Comparison of ENCODE assay signal across 9 cellular contexts in the genomic region with DNA sequence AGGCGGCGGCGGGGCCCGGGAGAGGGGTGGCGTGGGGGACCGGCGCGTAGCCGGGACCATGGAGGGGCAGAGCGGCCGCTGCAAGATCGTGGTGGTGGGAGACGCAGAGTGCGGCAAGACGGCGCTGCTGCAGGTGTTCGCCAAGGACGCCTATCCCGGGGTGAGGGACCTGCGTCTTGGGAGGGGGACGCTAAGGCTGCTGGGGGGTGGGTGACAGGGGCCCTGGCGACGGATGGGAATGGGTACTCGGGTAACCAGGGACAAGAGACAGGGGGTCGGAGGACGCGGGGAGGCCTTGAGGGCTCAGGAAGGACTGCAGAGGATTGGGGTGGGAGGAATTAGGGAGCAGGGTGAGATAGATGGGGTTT. TPM values are rescaled to one million over a fixed set of nuclear protein-coding genes. Genes with fewer than 3 reads are reported as not detected.
A peak's percentile ranks its signal among the peaks of the same experiment; 100 is the strongest.
DNase-seq lines count a peak whose midpoint lies in the region; ATAC-seq, FAIRE-seq and TF ChIP-seq lines count a peak whose summit lies in the region.
"Had no signal": no experiment of that assay in that cellular context is flagged by ENCODE, and none has a peak within 500 bp of the region (broad histone marks: within the 10 kb centered on the region; RNA-seq: fewer than 3 reads in every experiment).

No MANE protein-coding gene starts in this region.

- H3K9ac ChIP-seq in SK-N-MC (ENCODE audit: insufficient read length) (no peak overlapping the region), fibroblast of lung (ENCODE audit: insufficient read depth, low read length) (no peak overlapping the region)

- H3K4me3 ChIP-seq in DOHH2 (ENCODE audit: low read length) (peak overlapping the region; percentile 27; the same call in 1 of the 2 replicates), SK-N-MC (peak overlapping the region; percentile 42; the same call in 1 of the 2 replicates), fibroblast of lung (replicated peaks in 1 of 4; ENCODE audit: control extremely low read depth in 1 of 4, insufficient read depth in 1 of 4, low read depth in 3 of 4, low read length in 4 of 4) (peak overlapping the region in 1 of 4 experiments; percentile 42)
- H3K4me3 ChIP-seq: mucosa of descending colon had no signal

- no peak overlapping the region for H2AFZ ChIP-seq in fibroblast of lung (ENCODE audit: low read length)

- no peaks in the 10 kb centered on the region for H3K9me2 ChIP-seq in DOHH2 (replicated peaks; ENCODE audit: control insufficient read depth, low read length)

- DNase-seq in SK-N-MC (ENCODE audit: low read depth, low spot score): no peak
- no peak for DNase-seq in fibroblast of lung (ENCODE audit: low read depth in 2 of 2)
- peak; percentile 74 for DNase-seq in sciatic nerve (ENCODE audit: low spot score)
- DNase-seq in stimulated activated CD4-positive, alpha-beta T cell treated with anti-CD3 and anti-CD28 coated beads, Interleukin-4, amount 100 ng/mL, for 1 hour: no peak
- no peak for DNase-seq in GM12891 (ENCODE audit: insufficient read length, low spot score)
- DNase-seq in NCI-H187 treated with DMSO at 0.1 percent for 48 hours (lab: John Stamatoyannopoulos, UW): no peak
- DNase-seq in stimulated activated CD8-positive, alpha-beta memory T cell treated with anti-CD3 and anti-CD28 coated beads, Interleukin-4, amount 100 ng/mL, for 48 hours: no peak

- intact Hi-C loops in sciatic nerve (cut with DNase I): no loop called here

- H3K4me2 ChIP-seq in DOHH2 (ENCODE audit: low read length) (peak overlapping the region; percentile 44; the same call in 1 of the 2 replicates), fibroblast of lung (ENCODE audit: extremely low read depth, insufficient read depth, low read length) (peak overlapping the region; percentile 64)

- TF ChIP-seq CTCF in DOHH2 (IDR thresholded peaks at IDR 0.05; ENCODE audit: low read depth, low read length, poor library complexity, severe bottlenecking) (no peak), fibroblast of lung (conservative IDR thresholded peaks at IDR 0.05 in 1 of 2, IDR thresholded peaks at IDR 0.05 in 1 of 2; ENCODE audit: low read depth in 1 of 2, low read length in 2 of 2) (no peak)

- H3K27me3 ChIP-seq in DOHH2 (ENCODE audit: control insufficient read depth, low read length) (peaks cover 20% of the 10 kb centered on the region), fibroblast of lung (ENCODE audit: control insufficient read depth, insufficient read depth, low read length) (no peaks in the 10 kb centered on the region)

- no peak for TF ChIP-seq POLR2A in GM12891 (IDR thresholded peaks at IDR 0.05; ENCODE audit: low read depth, low read length)

- H3K79me2 ChIP-seq in DOHH2 (ENCODE audit: control insufficient read depth, low read length): no peaks in the 10 kb centered on the region
- peaks cover 15% of the 10 kb centered on the region for H3K79me2 ChIP-seq in fibroblast of lung (ENCODE audit: control insufficient read depth, insufficient read depth, low read length)

- no peak for ATAC-seq in sciatic nerve

- peaks cover 5% of the 10 kb centered on the region; the same call in 1 of the 2 replicates for H3F3A ChIP-seq in DOHH2 (ENCODE audit: control insufficient read depth, insufficient read depth)

- H3K4me1 ChIP-seq in DOHH2 (ENCODE audit: control insufficient read depth, low read length) (peaks cover 18% of the 10 kb centered on the region), fibroblast of lung (ENCODE audit: control insufficient read depth, extremely low read depth, insufficient read depth, low read length) (peaks cover 8% of the 10 kb centered on the region)

- H3K9me3 ChIP-seq in DOHH2 (ENCODE audit: control insufficient read depth, insufficient read depth, low read length): no peaks in the 10 kb centered on the region
- no peaks in the 10 kb centered on the region for H3K9me3 ChIP-seq in SK-N-MC (ENCODE audit: low read depth, low read length)
- no peaks in the 10 kb centered on the region for H3K9me3 ChIP-seq in fibroblast of lung (ENCODE audit: control insufficient read depth, insufficient read depth, low read depth, low read length)
- H3K9me3 ChIP-seq: mucosa of descending colon had no signal

- FAIRE-seq in GM12891 (lab: Jason Lieb, UNC): no peak

- no peak overlapping the region for H3K27ac ChIP-seq in DOHH2 (ENCODE audit: low read depth, low read length)
- H3K27ac ChIP-seq in SK-N-MC: no peak overlapping the region
- no peak overlapping the region for H3K27ac ChIP-seq in fibroblast of lung (ENCODE audit: insufficient read depth, low read length)

- H3K36me3 ChIP-seq in DOHH2 (ENCODE audit: control insufficient read depth, low read length): no peaks in the 10 kb centered on the region
- H3K36me3 ChIP-seq in SK-N-MC (ENCODE audit: insufficient read depth, low read length): no peaks in the 10 kb centered on the region
- no peaks in the 10 kb centered on the region for H3K36me3 ChIP-seq in fibroblast of lung (ENCODE audit: control insufficient read depth, insufficient read depth, low read length)

- H4K20me1 ChIP-seq in DOHH2 (ENCODE audit: control insufficient read depth, insufficient read depth, low read depth, low read length): no peaks in the 10 kb centered on the region
- H4K20me1 ChIP-seq in fibroblast of lung (ENCODE audit: control insufficient read depth, extremely low read depth, insufficient read depth, low read length): no peaks in the 10 kb centered on the region

TF ChIP-seq in GM12891, 5 proteins besides CTCF, POLR2A, EP300 and RAD21:
- TF ChIP-seq TAF1 (IDR thresholded peaks at IDR 0.05; ENCODE audit: low read depth, low read length) (no peak), SPI1 (IDR thresholded peaks at IDR 0.05; ENCODE audit: low read depth, low read length) (no peak), PAX5 (IDR thresholded peaks at IDR 0.05; ENCODE audit: insufficient read depth, low read length, severe bottlenecking) (no peak), POLR2AphosphoS5 (IDR thresholded peaks at IDR 0.05; ENCODE audit: low read depth, low read length) (no peak), POU2F2 (IDR thresholded peaks at IDR 0.05; ENCODE audit: low read depth, low read length) (no peak)

RNA-seq across cellular contexts. Expression of gene RND2, which starts 0.2 kb away (rescaled TPM):
- total RNA-seq in fibroblast of lung: 0.77 and 0.99 TPM in 2 replicates
- polyA plus RNA-seq in fibroblast of lung: 0.54 and 0.95 TPM in 2 replicates
- polyA plus RNA-seq in fibroblast of lung (2012): 0.68 and 1.3 TPM in 2 replicates
- polyA minus RNA-seq in fibroblast of lung (ENCODE audit: low replicate concordance): 0.96 and 1.1 TPM in 2 replicates
- total RNA-seq in sciatic nerve: 3.4 TPM
- 0.08 TPM for polyA plus RNA-seq in GM12891 (2012; ENCODE audit: low read depth, missing spikeins)

RNA-seq across cellular contexts. Expression of gene VAT1, which starts 3.1 kb away (rescaled TPM):
- 259 and 297 TPM in 2 replicates for total RNA-seq in fibroblast of lung
- polyA plus RNA-seq in fibroblast of lung: 234 and 362 TPM in 2 replicates
- 388 and 615 TPM in 2 replicates for polyA plus RNA-seq in fibroblast of lung (2012)
- 596 and 616 TPM in 2 replicates for polyA minus RNA-seq in fibroblast of lung (ENCODE audit: low replicate concordance)
- total RNA-seq in sciatic nerve: 288 TPM
- 13.0 TPM for polyA plus RNA-seq in GM12891 (2012; ENCODE audit: low read depth, missing spikeins)

RNA-seq across cellular contexts. Expression of gene IFI35, which starts 18.7 kb away (rescaled TPM):
- total RNA-seq in fibroblast of lung (31.3 and 34.5 TPM in 2 replicates), sciatic nerve (28.1 TPM)
- polyA plus RNA-seq in fibroblast of lung: 33.4 and 52.0 TPM in 2 replicates
- 38.2 and 57.1 TPM in 2 replicates for polyA plus RNA-seq in fibroblast of lung (2012)
- polyA minus RNA-seq in fibroblast of lung (ENCODE audit: low replicate concordance): 87.5 and 99.5 TPM in 2 replicates
- 69.4 TPM for polyA plus RNA-seq in GM12891 (2012; ENCODE audit: low read depth, missing spikeins)

RNA-seq across cellular contexts. Expression of gene RPL27, which starts 27.1 kb away (rescaled TPM):
- total RNA-seq in fibroblast of lung: 902 and 1,145 TPM in 2 replicates
- polyA plus RNA-seq in fibroblast of lung: 3,313 and 3,346 TPM in 2 replicates
- polyA plus RNA-seq in fibroblast of lung (2012): 3,178 and 3,776 TPM in 2 replicates
- polyA minus RNA-seq in fibroblast of lung (ENCODE audit: low replicate concordance): 356 and 613 TPM in 2 replicates
- 743 TPM for total RNA-seq in sciatic nerve
- polyA plus RNA-seq in GM12891 (2012; ENCODE audit: low read depth, missing spikeins): 7,775 TPM

RNA-seq across cellular contexts. Expression of gene RUNDC1, which starts 44.9 kb away (rescaled TPM):
- total RNA-seq in fibroblast of lung (7.7 and 8.8 TPM in 2 replicates), sciatic nerve (12.4 TPM)
- polyA plus RNA-seq in fibroblast of lung: 6.3 and 8.0 TPM in 2 replicates
- 5.6 and 7.2 TPM in 2 replicates for polyA plus RNA-seq in fibroblast of lung (2012)
- 11.5 and 15.9 TPM in 2 replicates for polyA minus RNA-seq in fibroblast of lung (ENCODE audit: low replicate concordance)
- 6.9 TPM for polyA plus RNA-seq in GM12891 (2012; ENCODE audit: low read depth, missing spikeins)
